Comparison of ENCODE assay signal across 15 cellular contexts in the genomic region with DNA sequence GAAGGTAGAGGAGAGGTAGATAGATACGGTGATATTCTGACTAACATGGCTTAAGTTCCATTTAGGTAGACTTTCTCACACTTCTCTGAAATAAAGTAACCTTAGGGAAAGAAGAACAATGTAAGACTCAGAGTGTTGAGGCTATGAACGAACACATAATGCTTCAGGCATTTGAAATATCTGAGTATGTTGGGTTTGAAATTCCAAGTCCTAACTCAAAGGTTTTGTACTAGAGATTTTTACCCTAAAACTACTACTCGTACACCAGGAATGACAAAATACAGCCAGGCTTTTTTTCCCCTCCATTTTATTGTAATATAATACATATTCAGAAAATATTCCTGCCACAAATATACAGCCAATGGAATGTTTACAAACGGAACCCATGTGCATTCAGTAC.
DNase-seq lines count a peak whose midpoint lies in the region; ATAC-seq and TF ChIP-seq lines count a peak whose summit lies in the region.
"Had no signal": no experiment of that assay in that cellular context is flagged by ENCODE, and none has a peak within 500 bp of the region (broad histone marks: within the 10 kb centered on the region; RNA-seq: fewer than 3 reads in every experiment).

No MANE protein-coding gene starts in this region.

- DNase-seq in GM04504 (ENCODE audit: low read depth) (peak; percentile 9), adipocyte (ENCODE audit: low read depth) (peak; percentile 70), fibroblast of the aortic adventitia (ENCODE audit: low read depth) (peak; percentile 75), NCI-H69 (lab: John Stamatoyannopoulos, UW) (no peak), NCI-H446 (lab: John Stamatoyannopoulos, UW) (no peak), natural killer cell (no peak)
- DNase-seq in activated T-cell treated with anti-CD3 and anti-CD28 coated beads, Interleukin-2, amount 50 U/mL, for 72 hours: no peak
- DNase-seq: activated effector memory CD4-positive, alpha-beta T cell treated with anti-CD3 and anti-CD28 coated beads, Interleukin-2, amount 50 U/mL, for 16 hours; naive B cell; NCI-H1417; NCI-H446 treated with DMSO at 0.1 percent for 48 hours; thyroid gland had no signal

- H3K4me1 ChIP-seq in adipocyte (ENCODE audit: control insufficient read depth, insufficient read depth, low read length): peaks cover 12% of the 10 kb centered on the region
- H3K4me1 ChIP-seq in skeletal muscle satellite cell (ENCODE audit: control insufficient read depth, insufficient read depth, low read length): peaks cover 30% of the 10 kb centered on the region
- H3K4me1 ChIP-seq: thyroid gland had no signal

- H3K27me3 ChIP-seq in adipocyte (replicated peaks; ENCODE audit: control insufficient read depth, insufficient read depth, low read length) (no peaks in the 10 kb centered on the region), skeletal muscle satellite cell (ENCODE audit: control insufficient read depth, insufficient read depth, low read length) (no peaks in the 10 kb centered on the region)
- H3K27me3 ChIP-seq: cardiac muscle cell, thyroid gland had no signal

- no peak for TF ChIP-seq CTCF in fibroblast of the aortic adventitia (IDR thresholded peaks at IDR 0.05; ENCODE audit: insufficient read depth, low read length)
- TF ChIP-seq CTCF in natural killer cell (IDR thresholded peaks at IDR 0.05): no peak

- no peaks in the 10 kb centered on the region for H3K36me3 Mint-ChIP-seq in natural killer cell
- no peaks in the 10 kb centered on the region for H3K36me3 Mint-ChIP-seq in activated T-cell treated with anti-CD3 and anti-CD28 coated beads, Interleukin-2, amount 50 U/mL, for 72 hours (ENCODE audit: insufficient read depth in 2 of 2)
- H3K36me3 Mint-ChIP-seq: naive B cell had no signal

- H3K9me3 Mint-ChIP-seq in natural killer cell: no peaks in the 10 kb centered on the region
- H3K9me3 Mint-ChIP-seq in activated T-cell treated with anti-CD3 and anti-CD28 coated beads, Interleukin-2, amount 50 U/mL, for 72 hours: no peaks in the 10 kb centered on the region
- H3K9me3 Mint-ChIP-seq: naive B cell had no signal

- no peak overlapping the region for H3K27ac Mint-ChIP-seq in natural killer cell
- no peak overlapping the region for H3K27ac Mint-ChIP-seq in activated T-cell treated with anti-CD3 and anti-CD28 coated beads, Interleukin-2, amount 50 U/mL, for 72 hours

- H3K27me3 Mint-ChIP-seq in natural killer cell (ENCODE audit: low read depth in 2 of 2): peaks cover 28 to 55% of the 10 kb centered on the region in 2 donors
- H3K27me3 Mint-ChIP-seq in activated T-cell treated with anti-CD3 and anti-CD28 coated beads, Interleukin-2, amount 50 U/mL, for 72 hours (ENCODE audit: low read depth): no peaks in the 10 kb centered on the region

- no peak overlapping the region for H3K4me3 ChIP-seq in adipocyte (ENCODE audit: low read length)
- no peak overlapping the region for H3K4me3 ChIP-seq in fibroblast of the aortic adventitia (ENCODE audit: low read depth, low read length)
- peak overlapping the region; percentile 29 for H3K4me3 ChIP-seq in skeletal muscle satellite cell (ENCODE audit: low read length)
- H3K4me3 ChIP-seq: cardiac muscle cell, thyroid gland had no signal

- H3K36me3 ChIP-seq in adipocyte (ENCODE audit: control insufficient read depth, insufficient read depth, low read length, severe bottlenecking) (no peaks in the 10 kb centered on the region), skeletal muscle satellite cell (ENCODE audit: insufficient read depth, low read length) (no peaks in the 10 kb centered on the region)
- H3K36me3 ChIP-seq: cardiac muscle cell, thyroid gland had no signal

- intact Hi-C loops in natural killer cell (cut with micrococcal nuclease): no loop called here

- no peak overlapping the region for H3K4me3 Mint-ChIP-seq in natural killer cell
- H3K4me3 Mint-ChIP-seq in activated T-cell treated with anti-CD3 and anti-CD28 coated beads, Interleukin-2, amount 50 U/mL, for 72 hours: no peak overlapping the region
- H3K4me3 Mint-ChIP-seq: naive B cell had no signal

- no peaks in the 10 kb centered on the region for H3K4me1 Mint-ChIP-seq in natural killer cell
- H3K4me1 Mint-ChIP-seq in activated T-cell treated with anti-CD3 and anti-CD28 coated beads, Interleukin-2, amount 50 U/mL, for 72 hours (ENCODE audit: low read depth): no peaks in the 10 kb centered on the region
- H3K4me1 Mint-ChIP-seq: naive B cell had no signal

- H3K9me3 ChIP-seq in adipocyte (ENCODE audit: control insufficient read depth, low read length) (no peaks in the 10 kb centered on the region), skeletal muscle satellite cell (replicated peaks; ENCODE audit: low read length) (no peaks in the 10 kb centered on the region)
- H3K9me3 ChIP-seq: thyroid gland had no signal

- ATAC-seq in natural killer cell: no peak
- ATAC-seq in activated T-cell treated with anti-CD3 and anti-CD28 coated beads, Interleukin-2, amount 50 U/mL, for 72 hours (replicated peaks in 1 of 2): no peak
- ATAC-seq: left lobe of liver had no signal

- peak overlapping the region; percentile 41 for H3K4me2 ChIP-seq in skeletal muscle satellite cell (ENCODE audit: low read length)

- no peak overlapping the region for H3K9ac ChIP-seq in adipocyte (ENCODE audit: low read length)
- H3K9ac ChIP-seq in skeletal muscle satellite cell (ENCODE audit: low read depth, low read length): peak overlapping the region; percentile 43

Comparison
In these comparisons a context has a peak if more than half of its experiments do, and no peak if none do; other contexts are left out.
1. DNase-seq: peak in GM04504 (single experiment), adipocyte (single experiment) and fibroblast of the aortic adventitia (single experiment); none in NCI-H69 (single experiment), NCI-H446 (0 of 2), natural killer cell (single experiment) and activated T-cell treated with anti-CD3 and anti-CD28 coated beads, Interleukin-2, amount 50 U/mL, for 72 hours (0 of 2).